Comparison of ENCODE assay signal across 20 cellular contexts in genomic region chr22:31091106-31091975, GRCh38. TPM values are rescaled to one million over a fixed set of nuclear protein-coding genes. Genes with fewer than 3 reads are reported as not detected.
DNase-seq lines count a peak whose midpoint lies in the region; ATAC-seq, FAIRE-seq and TF ChIP-seq lines count a peak whose summit lies in the region.
"Had no signal": no experiment of that assay in that cellular context is flagged by ENCODE, and none has a peak within 500 bp of the region (broad histone marks: within the 10 kb centered on the region; RNA-seq: fewer than 3 reads in every experiment).

No MANE protein-coding gene starts in this region.

- intact Hi-C loops in ascending aorta (cut with DNase I): loop anchor here (2.0 kb wide), 1 partner anchor 13 kb away; no protein-coding TSS in a partner anchor
- intact Hi-C loops in left colon (cut with DNase I, micrococcal nuclease): loop anchor here in 1 of 2 donors (10.0 kb wide), 1 partner anchor 147 kb away; no protein-coding TSS in a partner anchor

- H3K27ac ChIP-seq in ascending aorta (peak overlapping the region; percentile 98), tibial nerve (peak overlapping the region; percentile 61 to 99 (median 82))

- no peaks in the 10 kb centered on the region for H3K27me3 ChIP-seq in ascending aorta
- no peaks in the 10 kb centered on the region for H3K27me3 ChIP-seq in tibial nerve

- H3K36me3 ChIP-seq in ascending aorta (peaks cover 91 to 99% of the 10 kb centered on the region in 2 donors), tibial nerve (peaks cover 4 to 88% (median 9%) of the 10 kb centered on the region in 3 donors)

- ATAC-seq in left colon (peak; percentile 10), HG03521 (IDR thresholded peaks at IDR 0.05; ENCODE audit: unreplicated experiment) (no peak)
- ATAC-seq: CD8-positive, alpha-beta T cell; naive thymus-derived CD8-positive, alpha-beta T cell had no signal

- TF ChIP-seq CTCF in ascending aorta (IDR thresholded peaks at IDR 0.05) (no peak), tibial nerve (IDR thresholded peaks at IDR 0.05) (no peak)

- H3K4me3 ChIP-seq in ascending aorta: no peak overlapping the region
- H3K4me3 ChIP-seq in tibial nerve: peak overlapping the region in 1 of 4 donors; percentile 42
- H3K4me3 ChIP-seq: smooth muscle cell had no signal

- TF ChIP-seq POLR2A in tibial nerve (IDR thresholded peaks at IDR 0.05): no peak

- peak; percentile 3 for DNase-seq in GM19239 (ENCODE audit: insufficient read length, low spot score)
- DNase-seq in ascending aorta (ENCODE audit: low spot score in 2 of 2): no peak
- DNase-seq in left colon: peak in 1 of 2 donors; percentile 81
- DNase-seq in tibial nerve (ENCODE audit: low spot score in 2 of 2): no peak
- no peak for DNase-seq in NCI-H2196 treated with DMSO at 0.1 percent for 48 hours (lab: John Stamatoyannopoulos, UW; ENCODE audit: unreplicated experiment)
- no peak for DNase-seq in KG1 (lab: John Stamatoyannopoulos, UW)
- DNase-seq: activated CD4-positive, alpha-beta memory T cell treated with anti-CD3 and anti-CD28 coated beads for 36 hours; activated naive CD4-positive, alpha-beta T cell treated with anti-CD3 and anti-CD28 coated beads for 36 hours; CD8-positive, alpha-beta T cell; DMS79; naive thymus-derived CD8-positive, alpha-beta T cell; NCI-H1436; NCI-H2171; NCI-H69; SIG-M5; stimulated activated CD4-positive, alpha-beta T cell treated with anti-CD3 and anti-CD28 coated beads, Interleukin-4, amount 100 ng/mL, for 4 hours had no signal

- 66 to 71% methylated on average over 18 to 29 of the region's 29 CpGs for WGBS in tibial nerve, 2 donors

- H3K9me3 ChIP-seq in ascending aorta: no peaks in the 10 kb centered on the region
- no peaks in the 10 kb centered on the region for H3K9me3 ChIP-seq in tibial nerve

- TF ChIP-seq EP300 in tibial nerve (IDR thresholded peaks at IDR 0.05): no peak

- no peak for FAIRE-seq in GM19239 (lab: Jason Lieb, UNC)
- FAIRE-seq: islet of Langerhans had no signal

- H3K4me1 ChIP-seq in ascending aorta (peaks cover 41 to 74% of the 10 kb centered on the region in 2 donors), tibial nerve (peaks cover 0 to 51% (median 44%) of the 10 kb centered on the region in 4 donors)

RNA-seq across cellular contexts. Expression of gene SMTN, which starts 10.2 kb away (rescaled TPM):
- total RNA-seq in ascending aorta: 671 TPM
- total RNA-seq in left colon: 100 to 1,000 TPM in 1 of 2 donors, 10 to 100 TPM in 1; 62.6 to 141 TPM
- 100 to 1,000 TPM; 173 to 294 (median 253) TPM for total RNA-seq in tibial nerve

RNA-seq across cellular contexts. Expression of gene SELENOM, which starts 16.0 kb away (rescaled TPM):
- total RNA-seq in ascending aorta (1,262 TPM), left colon (10 to 100 TPM; 24.3 to 64.4 TPM), tibial nerve (100 to 1,000 TPM; 591 to 706 (median 650) TPM)

RNA-seq across cellular contexts. Expression of gene INPP5J, which starts 31.4 kb away (rescaled TPM):
- total RNA-seq in ascending aorta (1.3 TPM), left colon (10 to 100 TPM; 26.3 to 34.4 TPM), tibial nerve (1 to 10 TPM in 1 of 4 donors, under 1 TPM in 3; 0.20 to 1.0 (median 0.67) TPM)
- total RNA-seq: subcutaneous adipose tissue had no signal

RNA-seq across cellular contexts. Expression of gene PLA2G3, which starts 49.0 kb away (rescaled TPM):
- total RNA-seq in ascending aorta (not detected), left colon (under 1 TPM in 1 of 2 donors, not detected in 1; 0.49 TPM), tibial nerve (not detected)
- total RNA-seq: activated CD4-positive, alpha-beta memory T cell treated with anti-CD3 and anti-CD28 coated beads for 36 hours; activated naive CD4-positive, alpha-beta T cell treated with anti-CD3 and anti-CD28 coated beads for 36 hours; CD8-positive, alpha-beta T cell; naive thymus-derived CD8-positive, alpha-beta T cell; subcutaneous adipose tissue had no signal

Comparison
In these comparisons a context has a peak if more than half of its experiments do, and no peak if none do; other contexts are left out.
1. RNA of gene SELENOM, which starts 16.0 kb away (total RNA-seq): 1,262 TPM in ascending aorta (single experiment) and 591 to 706 TPM in tibial nerve; 24.3 to 64.4 TPM in left colon; every median in the first group is over 4 times any median in the second.
2. RNA of gene INPP5J, which starts 31.4 kb away (total RNA-seq): 26.3 to 34.4 TPM in left colon; 1.3 TPM in ascending aorta (single experiment) and 0.20 to 1.0 TPM in tibial nerve; every median in the first group is over 10 times any median in the second.